Comparison of ENCODE assay signal across 8 cellular contexts in the genomic region with DNA sequence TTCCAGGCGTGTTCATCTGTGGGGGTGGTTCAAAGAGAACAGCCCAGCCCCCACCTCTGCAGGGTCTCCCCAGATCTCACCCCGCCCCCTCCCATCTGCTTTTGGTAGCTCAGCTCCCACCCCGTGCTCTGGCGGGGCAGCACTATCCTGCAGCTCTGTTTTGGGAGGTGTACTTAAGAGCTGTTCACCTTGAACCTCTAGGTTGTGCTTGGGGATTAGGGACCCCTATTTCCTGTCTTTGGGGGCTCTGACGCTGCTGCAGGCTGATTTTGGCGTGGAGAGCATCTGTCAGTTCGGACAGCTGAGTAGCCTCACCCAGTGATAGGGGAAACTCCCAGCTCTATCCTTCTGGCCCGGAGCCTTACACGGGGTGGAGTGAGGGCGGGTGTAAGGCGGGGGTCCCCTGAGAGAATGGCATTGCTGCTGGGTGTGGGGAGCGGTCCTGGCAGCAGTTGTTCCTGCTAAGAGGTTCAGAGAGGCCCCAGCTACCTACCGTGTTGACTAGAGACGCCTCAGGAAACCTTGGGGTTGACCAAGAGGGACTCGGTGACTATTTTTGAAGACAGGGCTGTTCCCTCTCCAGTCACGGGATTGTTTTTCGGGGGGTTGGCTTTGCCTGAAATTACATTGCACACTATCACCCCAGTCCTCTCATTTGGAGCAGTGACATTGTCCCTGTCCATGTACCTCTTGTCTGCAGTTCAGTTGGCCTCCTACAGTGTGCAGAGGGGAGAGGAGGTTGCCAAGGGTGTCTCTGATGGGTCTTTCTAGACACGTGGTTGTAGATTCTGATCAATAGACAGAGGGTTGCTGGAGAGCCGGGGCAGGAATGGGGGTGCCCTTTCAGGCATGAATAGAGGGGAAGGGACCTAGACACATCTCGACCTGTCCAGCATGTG. TPM values are rescaled to one million over a fixed set of nuclear protein-coding genes. Genes with fewer than 3 reads are reported as not detected.
DNase-seq lines count a peak whose midpoint lies in the region; ATAC-seq, FAIRE-seq and TF ChIP-seq lines count a peak whose summit lies in the region.

No MANE protein-coding gene starts in this region.

- peak overlapping the region; percentile 93 for H3K4me3 ChIP-seq in AG04450 (ENCODE audit: low read depth, low read length)
- H3K4me3 ChIP-seq in HEK293 (ENCODE audit: low read depth, low read length): peak overlapping the region; percentile 75
- H3K4me3 ChIP-seq in right atrium auricular region: peak overlapping the region; percentile 56 to 91
- H3K4me3 ChIP-seq in skeletal muscle satellite cell (ENCODE audit: low read length): peak overlapping the region; percentile 86

- H3K4me2 ChIP-seq in skeletal muscle satellite cell (ENCODE audit: low read length): peak overlapping the region; percentile 88

- ATAC-seq in HG02884 (IDR thresholded peaks at IDR 0.05; ENCODE audit: unreplicated experiment): no peak
- ATAC-seq in HG03457 (IDR thresholded peaks at IDR 0.05; ENCODE audit: unreplicated experiment): no peak

- CTCF ChIA-PET in AG04450 (lab: Charles Lee): interaction anchor here (0.6 to 3.7 kb wide), 8 partner anchors 12 to 1763 kb away, joined by 3 to 20 read pairs (median 4); a partner anchor contains a TSS
- CTCF ChIA-PET in HEK293 (lab: Yijun Ruan, JAX): interaction anchor here (0.6 to 1.7 kb wide), 4 partner anchors 16 to 85 kb away, joined by 3 to 5 read pairs (median 4); a partner anchor contains a TSS

- H3K36me3 ChIP-seq in HEK293 (ENCODE audit: control insufficient read depth in 2 of 2, insufficient read depth in 1 of 2, low read length in 2 of 2): peaks cover 0 to 3% of the 10 kb centered on the region in 2 experiments; a peak in 1 of 3 replicates
- no peaks in the 10 kb centered on the region for H3K36me3 ChIP-seq in right atrium auricular region
- no peaks in the 10 kb centered on the region for H3K36me3 ChIP-seq in skeletal muscle satellite cell (ENCODE audit: insufficient read depth, low read length)

- DNase-seq in AG04450 (ENCODE audit: low read depth, low spot score): no peak
- peak; percentile 33 to 34 for DNase-seq in activated T-cell treated with anti-CD3 and anti-CD28 coated beads, Interleukin-2, amount 50 U/mL, for 48 hours
- no peak for DNase-seq in right atrium auricular region (ENCODE audit: low spot score)
- no peak for DNase-seq in urothelium cell line (ENCODE audit: low spot score)

- no peaks in the 10 kb centered on the region; the same call in 1 of the 2 replicates for H3K9me3 ChIP-seq in AG04450 (ENCODE audit: control insufficient read depth, insufficient read depth, low read length)
- no peaks in the 10 kb centered on the region for H3K9me3 ChIP-seq in HEK293 (ENCODE audit: control insufficient read depth, insufficient read depth, low read depth, low read length)
- H3K9me3 ChIP-seq in right atrium auricular region: no peaks in the 10 kb centered on the region
- H3K9me3 ChIP-seq in skeletal muscle satellite cell (replicated peaks; ENCODE audit: low read length): no peaks in the 10 kb centered on the region

- H3K27ac ChIP-seq in AG04450 (ENCODE audit: low read depth, low read length) (peak overlapping the region; percentile 68), HEK293 (ENCODE audit: extremely low read depth, low read depth, low read length) (peak overlapping the region; percentile 67; the same call in 1 of the 2 replicates), right atrium auricular region (peak overlapping the region; percentile 44 to 90)

- no peak for FAIRE-seq in urothelium cell line (lab: Jason Lieb, UNC)

- peak overlapping the region; percentile 87 for H3K9ac ChIP-seq in skeletal muscle satellite cell (ENCODE audit: low read depth, low read length)

- H3K4me1 ChIP-seq in HEK293 (ENCODE audit: control insufficient read depth, insufficient read depth, low read length): no peaks in the 10 kb centered on the region
- peaks cover 0 to 24% of the 10 kb centered on the region in 2 donors for H3K4me1 ChIP-seq in right atrium auricular region
- peaks cover 41% of the 10 kb centered on the region for H3K4me1 ChIP-seq in skeletal muscle satellite cell (ENCODE audit: control insufficient read depth, insufficient read depth, low read length)

- TF ChIP-seq CTCF in AG04450 (IDR thresholded peaks at IDR 0.05; ENCODE audit: low read depth, low read length): no peak
- TF ChIP-seq CTCF in HEK293 (tag by site-specific recombination; IDR thresholded peaks at IDR 0.05): no peak
- no peak for TF ChIP-seq CTCF in right atrium auricular region (IDR thresholded peaks at IDR 0.05)

- H3K27me3 ChIP-seq in AG04450 (ENCODE audit: control insufficient read depth, insufficient read depth, low read length): no peaks in the 10 kb centered on the region
- H3K27me3 ChIP-seq in right atrium auricular region: no peaks in the 10 kb centered on the region
- no peaks in the 10 kb centered on the region for H3K27me3 ChIP-seq in skeletal muscle satellite cell (ENCODE audit: control insufficient read depth, insufficient read depth, low read length)

- POLR2A ChIA-PET in AG04450 (lab: Yijun Ruan, JAX): interaction anchor here (0.7 to 1.5 kb wide), 4 partner anchors 52 to 208 kb away, joined by 3 to 6 read pairs (median 5); a partner anchor contains a TSS
- POLR2A ChIA-PET in HEK293 (lab: Yijun Ruan, JAX): interaction anchor here (1.3 to 1.7 kb wide), 2 partner anchors 43 to 81 kb away, joined by 3 to 4 read pairs; no protein-coding TSS in a partner anchor

TF ChIP-seq in HEK293, 187 proteins besides CTCF, POLR2A, EP300 and RAD21 (continues in another document):
- TF ChIP-seq, protein P1, sequence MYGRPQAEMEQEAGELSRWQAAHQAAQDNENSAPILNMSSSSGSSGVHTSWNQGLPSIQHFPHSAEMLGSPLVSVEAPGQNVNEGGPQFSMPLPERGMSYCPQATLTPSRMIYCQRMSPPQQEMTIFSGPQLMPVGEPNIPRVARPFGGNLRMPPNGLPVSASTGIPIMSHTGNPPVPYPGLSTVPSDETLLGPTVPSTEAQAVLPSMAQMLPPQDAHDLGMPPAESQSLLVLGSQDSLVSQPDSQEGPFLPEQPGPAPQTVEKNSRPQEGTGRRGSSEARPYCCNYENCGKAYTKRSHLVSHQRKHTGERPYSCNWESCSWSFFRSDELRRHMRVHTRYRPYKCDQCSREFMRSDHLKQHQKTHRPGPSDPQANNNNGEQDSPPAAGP (tag by site-specific recombination; IDR thresholded peaks at IDR 0.05): peak; percentile 17; the same call in 1 of the 2 replicates
- TF ChIP-seq SP2 (tag by site-specific recombination; IDR thresholded peaks at IDR 0.05): 0 out of 2 replicates have a peak, but pooled peaks have one; percentile 32
- TF ChIP-seq, protein P2, sequence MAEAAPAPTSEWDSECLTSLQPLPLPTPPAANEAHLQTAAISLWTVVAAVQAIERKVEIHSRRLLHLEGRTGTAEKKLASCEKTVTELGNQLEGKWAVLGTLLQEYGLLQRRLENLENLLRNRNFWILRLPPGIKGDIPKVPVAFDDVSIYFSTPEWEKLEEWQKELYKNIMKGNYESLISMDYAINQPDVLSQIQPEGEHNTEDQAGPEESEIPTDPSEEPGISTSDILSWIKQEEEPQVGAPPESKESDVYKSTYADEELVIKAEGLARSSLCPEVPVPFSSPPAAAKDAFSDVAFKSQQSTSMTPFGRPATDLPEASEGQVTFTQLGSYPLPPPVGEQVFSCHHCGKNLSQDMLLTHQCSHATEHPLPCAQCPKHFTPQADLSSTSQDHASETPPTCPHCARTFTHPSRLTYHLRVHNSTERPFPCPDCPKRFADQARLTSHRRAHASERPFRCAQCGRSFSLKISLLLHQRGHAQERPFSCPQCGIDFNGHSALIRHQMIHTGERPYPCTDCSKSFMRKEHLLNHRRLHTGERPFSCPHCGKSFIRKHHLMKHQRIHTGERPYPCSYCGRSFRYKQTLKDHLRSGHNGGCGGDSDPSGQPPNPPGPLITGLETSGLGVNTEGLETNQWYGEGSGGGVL (tag by site-specific recombination; IDR thresholded peaks at IDR 0.05): no peak
- no peak for TF ChIP-seq GLI2 (tag by site-specific recombination; IDR thresholded peaks at IDR 0.05; ENCODE audit: borderline replicate concordance, low read depth)
- peak; percentile 23; the same call in 1 of the 2 replicates for TF ChIP-seq ZNF341 (tag by site-specific recombination; IDR thresholded peaks at IDR 0.05; ENCODE audit: low read depth)
- no peak for TF ChIP-seq YY2 (tag by site-specific recombination; IDR thresholded peaks at IDR 0.05)
- TF ChIP-seq ZIC2 (tag by site-specific recombination; IDR thresholded peaks at IDR 0.05): 0 out of 2 replicates have a peak, but pooled peaks have one; percentile 10
- peak; percentile 99 for TF ChIP-seq KLF1 (tag by site-specific recombination; IDR thresholded peaks at IDR 0.05)
- TF ChIP-seq SP3 (tag by site-specific recombination; IDR thresholded peaks at IDR 0.05): 0 out of 2 replicates have a peak, but pooled peaks have one; percentile 38

RNA-seq across cellular contexts. Expression of a gene that starts 1.0 kb away (rescaled TPM):
- 11.1 and 13.3 TPM in 2 replicates for polyA plus RNA-seq in AG04450 (2011; rRNA removed)
- 22.3 and 24.8 TPM in 2 replicates for polyA minus RNA-seq in AG04450 (2011; rRNA and poly(A)+ RNA removed)
- total RNA-seq in right atrium auricular region: 1 to 10 TPM; 3.3 to 4.7 TPM
- 7.9 and 8.5 TPM in 2 replicates for total RNA-seq in skeletal muscle satellite cell (2012; rRNA removed)

RNA-seq across cellular contexts. Expression of a gene that starts 44.1 kb away (rescaled TPM):
- 0.35 and 0.78 TPM in 2 replicates for polyA plus RNA-seq in AG04450 (2011; rRNA removed)
- 0.09 and 0.39 TPM in 2 replicates for polyA minus RNA-seq in AG04450 (2011; rRNA and poly(A)+ RNA removed)
- total RNA-seq in right atrium auricular region: under 1 TPM in 1 of 2 donors, not detected in 1; 0.35 TPM
- under 0.01 and 0.44 TPM in 2 replicates for total RNA-seq in skeletal muscle satellite cell (2012; rRNA removed)

Comparison
In these comparisons a context has a peak if more than half of its experiments do, and no peak if none do; other contexts are left out.
1. DNase-seq: peak in activated T-cell treated with anti-CD3 and anti-CD28 coated beads, Interleukin-2, amount 50 U/mL, for 48 hours (2 of 2); none in AG04450 (single experiment), right atrium auricular region (single experiment) and urothelium cell line (single experiment).
2. Peak in every context shown above with its lines, with median percentiles within 50 percentile points of each other: H3K27ac ChIP-seq and H3K4me3 ChIP-seq.